Comparison of ENCODE assay signal across 1 cellular context in the genomic region with DNA sequence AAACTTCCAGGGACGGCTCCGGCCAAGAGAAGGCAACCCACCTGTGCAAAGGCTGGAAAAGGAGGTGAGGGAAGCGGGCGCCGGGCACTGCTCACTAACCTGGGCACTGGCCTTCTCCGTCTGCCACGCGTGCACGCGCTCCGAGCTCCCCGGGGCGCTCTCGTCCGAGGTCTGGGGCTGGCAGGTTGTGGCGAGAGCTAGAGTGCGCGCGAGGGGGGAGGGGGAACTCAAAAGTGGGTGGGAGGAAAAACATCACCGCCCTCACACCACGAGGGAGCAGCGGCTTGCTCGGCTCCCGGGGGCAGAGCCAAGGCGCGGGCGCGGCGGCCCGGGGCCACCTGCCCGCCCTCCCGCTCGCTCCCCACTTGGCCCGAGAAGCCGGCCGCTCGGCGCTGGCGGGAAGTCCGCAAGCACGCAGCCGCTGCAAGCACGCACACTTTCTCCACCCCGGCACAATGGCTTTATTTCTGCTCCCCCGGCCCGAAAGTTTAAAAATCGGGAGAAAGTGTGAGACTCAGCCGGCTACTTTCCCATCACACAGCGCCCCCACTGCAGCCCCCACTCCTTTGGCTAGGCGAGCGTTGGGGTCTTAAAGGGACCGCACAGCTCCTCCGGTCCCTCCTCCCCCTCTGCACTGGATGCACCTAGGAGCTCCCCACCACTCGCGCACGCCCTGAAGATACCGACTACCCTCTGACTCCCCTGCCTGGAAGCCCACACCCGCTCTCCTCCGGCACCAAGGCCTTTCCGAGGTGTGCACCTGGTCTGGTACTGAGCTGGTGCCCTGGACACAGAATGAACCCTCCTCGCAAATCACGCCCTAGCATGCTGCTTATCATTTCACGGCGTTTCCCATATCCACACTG.
A peak's percentile ranks its signal among the peaks of the same experiment; 100 is the strongest.
TF ChIP-seq lines count a peak whose summit lies in the region.

A gene with protein sequence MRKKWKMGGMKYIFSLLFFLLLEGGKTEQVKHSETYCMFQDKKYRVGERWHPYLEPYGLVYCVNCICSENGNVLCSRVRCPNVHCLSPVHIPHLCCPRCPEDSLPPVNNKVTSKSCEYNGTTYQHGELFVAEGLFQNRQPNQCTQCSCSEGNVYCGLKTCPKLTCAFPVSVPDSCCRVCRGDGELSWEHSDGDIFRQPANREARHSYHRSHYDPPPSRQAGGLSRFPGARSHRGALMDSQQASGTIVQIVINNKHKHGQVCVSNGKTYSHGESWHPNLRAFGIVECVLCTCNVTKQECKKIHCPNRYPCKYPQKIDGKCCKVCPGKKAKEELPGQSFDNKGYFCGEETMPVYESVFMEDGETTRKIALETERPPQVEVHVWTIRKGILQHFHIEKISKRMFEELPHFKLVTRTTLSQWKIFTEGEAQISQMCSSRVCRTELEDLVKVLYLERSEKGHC (minus strand): TSS at position 173 of the 866 bp plus-strand sequence. CDS start 3,636 bp downstream, outside the sequence.

TF ChIP-seq in H1, 55 proteins besides CTCF, POLR2A, EP300 and RAD21:
- TF ChIP-seq KDM4A (IDR thresholded peaks at IDR 0.05; ENCODE audit: low read depth, low read length, severe bottlenecking): no peak
- no peak for TF ChIP-seq HDAC2 (IDR thresholded peaks at IDR 0.05; ENCODE audit: borderline replicate concordance in 1 of 2, low read depth in 2 of 2, low read length in 2 of 2)
- TF ChIP-seq TCF12 (IDR thresholded peaks at IDR 0.05; ENCODE audit: low read depth, low read length): no peak
- TF ChIP-seq MAFK (IDR thresholded peaks at IDR 0.05; ENCODE audit: low read depth, low read length): no peak
- no peak for TF ChIP-seq SAP30 (IDR thresholded peaks at IDR 0.05; ENCODE audit: insufficient read depth, insufficient replicate concordance, low read length)
- TF ChIP-seq EGR1 (IDR thresholded peaks at IDR 0.05; ENCODE audit: borderline replicate concordance, low read depth, low read length): no peak
- no peak for TF ChIP-seq CHD1 (IDR thresholded peaks at IDR 0.05; ENCODE audit: low read depth, low read length)
- no peak for TF ChIP-seq EZH2 (IDR thresholded peaks at IDR 0.05; ENCODE audit: low read depth, low read length, severe bottlenecking)
- TF ChIP-seq RXRA (IDR thresholded peaks at IDR 0.05; ENCODE audit: insufficient read depth, low read depth, low read length): no peak
- TF ChIP-seq CHD2 (IDR thresholded peaks at IDR 0.05; ENCODE audit: low read length): no peak
- TF ChIP-seq RBBP5 (IDR thresholded peaks at IDR 0.05; ENCODE audit: borderline replicate concordance, low read depth, low read length): peak; percentile 68; the same call in 1 of the 2 replicates
- no peak for TF ChIP-seq SIN3A (conservative IDR thresholded peaks at IDR 0.05 in 1 of 2, IDR thresholded peaks at IDR 0.05 in 1 of 2; ENCODE audit: low read depth in 1 of 2, low read length in 2 of 2)
- TF ChIP-seq, protein P1, sequence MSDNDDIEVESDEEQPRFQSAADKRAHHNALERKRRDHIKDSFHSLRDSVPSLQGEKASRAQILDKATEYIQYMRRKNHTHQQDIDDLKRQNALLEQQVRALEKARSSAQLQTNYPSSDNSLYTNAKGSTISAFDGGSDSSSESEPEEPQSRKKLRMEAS (IDR thresholded peaks at IDR 0.05): peak; percentile 58; the same call in 1 of the 2 replicates
- TF ChIP-seq, protein P2, sequence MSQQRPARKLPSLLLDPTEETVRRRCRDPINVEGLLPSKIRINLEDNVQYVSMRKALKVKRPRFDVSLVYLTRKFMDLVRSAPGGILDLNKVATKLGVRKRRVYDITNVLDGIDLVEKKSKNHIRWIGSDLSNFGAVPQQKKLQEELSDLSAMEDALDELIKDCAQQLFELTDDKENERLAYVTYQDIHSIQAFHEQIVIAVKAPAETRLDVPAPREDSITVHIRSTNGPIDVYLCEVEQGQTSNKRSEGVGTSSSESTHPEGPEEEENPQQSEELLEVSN (IDR thresholded peaks at IDR 0.05): peak; percentile 87
- no peak for TF ChIP-seq RNF2 (IDR thresholded peaks at IDR 0.05; ENCODE audit: borderline replicate concordance, low read depth, low read length, missing control alignments, poor library complexity, severe bottlenecking)
- no peak for TF ChIP-seq POLR2AphosphoS5 (IDR thresholded peaks at IDR 0.05; ENCODE audit: low read depth, low read length)
- TF ChIP-seq NANOG (IDR thresholded peaks at IDR 0.05; ENCODE audit: insufficient read depth, low read depth, low read length, poor library complexity, severe bottlenecking): no peak
- TF ChIP-seq POU5F1 (IDR thresholded peaks at IDR 0.05; ENCODE audit: low read depth, low read length): no peak
- TF ChIP-seq BRCA1 (IDR thresholded peaks at IDR 0.05; ENCODE audit: low read depth, low read length): no peak
- no peak for TF ChIP-seq SP2 (IDR thresholded peaks at IDR 0.05; ENCODE audit: low read length)
- TF ChIP-seq SUZ12 (IDR thresholded peaks at IDR 0.05; ENCODE audit: low read length): no peak
- TF ChIP-seq, protein P3, sequence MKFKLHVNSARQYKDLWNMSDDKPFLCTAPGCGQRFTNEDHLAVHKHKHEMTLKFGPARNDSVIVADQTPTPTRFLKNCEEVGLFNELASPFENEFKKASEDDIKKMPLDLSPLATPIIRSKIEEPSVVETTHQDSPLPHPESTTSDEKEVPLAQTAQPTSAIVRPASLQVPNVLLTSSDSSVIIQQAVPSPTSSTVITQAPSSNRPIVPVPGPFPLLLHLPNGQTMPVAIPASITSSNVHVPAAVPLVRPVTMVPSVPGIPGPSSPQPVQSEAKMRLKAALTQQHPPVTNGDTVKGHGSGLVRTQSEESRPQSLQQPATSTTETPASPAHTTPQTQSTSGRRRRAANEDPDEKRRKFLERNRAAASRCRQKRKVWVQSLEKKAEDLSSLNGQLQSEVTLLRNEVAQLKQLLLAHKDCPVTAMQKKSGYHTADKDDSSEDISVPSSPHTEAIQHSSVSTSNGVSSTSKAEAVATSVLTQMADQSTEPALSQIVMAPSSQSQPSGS (IDR thresholded peaks at IDR 0.05; ENCODE audit: low read length): no peak
- TF ChIP-seq GTF2F1 (IDR thresholded peaks at IDR 0.05; ENCODE audit: borderline replicate concordance, low read depth, low read length): no peak
- 0 out of 2 replicates have a peak, but pooled peaks have one; percentile 31 for TF ChIP-seq TAF1 (IDR thresholded peaks at IDR 0.05; ENCODE audit: low read depth, low read length)
- TF ChIP-seq, protein P4, sequence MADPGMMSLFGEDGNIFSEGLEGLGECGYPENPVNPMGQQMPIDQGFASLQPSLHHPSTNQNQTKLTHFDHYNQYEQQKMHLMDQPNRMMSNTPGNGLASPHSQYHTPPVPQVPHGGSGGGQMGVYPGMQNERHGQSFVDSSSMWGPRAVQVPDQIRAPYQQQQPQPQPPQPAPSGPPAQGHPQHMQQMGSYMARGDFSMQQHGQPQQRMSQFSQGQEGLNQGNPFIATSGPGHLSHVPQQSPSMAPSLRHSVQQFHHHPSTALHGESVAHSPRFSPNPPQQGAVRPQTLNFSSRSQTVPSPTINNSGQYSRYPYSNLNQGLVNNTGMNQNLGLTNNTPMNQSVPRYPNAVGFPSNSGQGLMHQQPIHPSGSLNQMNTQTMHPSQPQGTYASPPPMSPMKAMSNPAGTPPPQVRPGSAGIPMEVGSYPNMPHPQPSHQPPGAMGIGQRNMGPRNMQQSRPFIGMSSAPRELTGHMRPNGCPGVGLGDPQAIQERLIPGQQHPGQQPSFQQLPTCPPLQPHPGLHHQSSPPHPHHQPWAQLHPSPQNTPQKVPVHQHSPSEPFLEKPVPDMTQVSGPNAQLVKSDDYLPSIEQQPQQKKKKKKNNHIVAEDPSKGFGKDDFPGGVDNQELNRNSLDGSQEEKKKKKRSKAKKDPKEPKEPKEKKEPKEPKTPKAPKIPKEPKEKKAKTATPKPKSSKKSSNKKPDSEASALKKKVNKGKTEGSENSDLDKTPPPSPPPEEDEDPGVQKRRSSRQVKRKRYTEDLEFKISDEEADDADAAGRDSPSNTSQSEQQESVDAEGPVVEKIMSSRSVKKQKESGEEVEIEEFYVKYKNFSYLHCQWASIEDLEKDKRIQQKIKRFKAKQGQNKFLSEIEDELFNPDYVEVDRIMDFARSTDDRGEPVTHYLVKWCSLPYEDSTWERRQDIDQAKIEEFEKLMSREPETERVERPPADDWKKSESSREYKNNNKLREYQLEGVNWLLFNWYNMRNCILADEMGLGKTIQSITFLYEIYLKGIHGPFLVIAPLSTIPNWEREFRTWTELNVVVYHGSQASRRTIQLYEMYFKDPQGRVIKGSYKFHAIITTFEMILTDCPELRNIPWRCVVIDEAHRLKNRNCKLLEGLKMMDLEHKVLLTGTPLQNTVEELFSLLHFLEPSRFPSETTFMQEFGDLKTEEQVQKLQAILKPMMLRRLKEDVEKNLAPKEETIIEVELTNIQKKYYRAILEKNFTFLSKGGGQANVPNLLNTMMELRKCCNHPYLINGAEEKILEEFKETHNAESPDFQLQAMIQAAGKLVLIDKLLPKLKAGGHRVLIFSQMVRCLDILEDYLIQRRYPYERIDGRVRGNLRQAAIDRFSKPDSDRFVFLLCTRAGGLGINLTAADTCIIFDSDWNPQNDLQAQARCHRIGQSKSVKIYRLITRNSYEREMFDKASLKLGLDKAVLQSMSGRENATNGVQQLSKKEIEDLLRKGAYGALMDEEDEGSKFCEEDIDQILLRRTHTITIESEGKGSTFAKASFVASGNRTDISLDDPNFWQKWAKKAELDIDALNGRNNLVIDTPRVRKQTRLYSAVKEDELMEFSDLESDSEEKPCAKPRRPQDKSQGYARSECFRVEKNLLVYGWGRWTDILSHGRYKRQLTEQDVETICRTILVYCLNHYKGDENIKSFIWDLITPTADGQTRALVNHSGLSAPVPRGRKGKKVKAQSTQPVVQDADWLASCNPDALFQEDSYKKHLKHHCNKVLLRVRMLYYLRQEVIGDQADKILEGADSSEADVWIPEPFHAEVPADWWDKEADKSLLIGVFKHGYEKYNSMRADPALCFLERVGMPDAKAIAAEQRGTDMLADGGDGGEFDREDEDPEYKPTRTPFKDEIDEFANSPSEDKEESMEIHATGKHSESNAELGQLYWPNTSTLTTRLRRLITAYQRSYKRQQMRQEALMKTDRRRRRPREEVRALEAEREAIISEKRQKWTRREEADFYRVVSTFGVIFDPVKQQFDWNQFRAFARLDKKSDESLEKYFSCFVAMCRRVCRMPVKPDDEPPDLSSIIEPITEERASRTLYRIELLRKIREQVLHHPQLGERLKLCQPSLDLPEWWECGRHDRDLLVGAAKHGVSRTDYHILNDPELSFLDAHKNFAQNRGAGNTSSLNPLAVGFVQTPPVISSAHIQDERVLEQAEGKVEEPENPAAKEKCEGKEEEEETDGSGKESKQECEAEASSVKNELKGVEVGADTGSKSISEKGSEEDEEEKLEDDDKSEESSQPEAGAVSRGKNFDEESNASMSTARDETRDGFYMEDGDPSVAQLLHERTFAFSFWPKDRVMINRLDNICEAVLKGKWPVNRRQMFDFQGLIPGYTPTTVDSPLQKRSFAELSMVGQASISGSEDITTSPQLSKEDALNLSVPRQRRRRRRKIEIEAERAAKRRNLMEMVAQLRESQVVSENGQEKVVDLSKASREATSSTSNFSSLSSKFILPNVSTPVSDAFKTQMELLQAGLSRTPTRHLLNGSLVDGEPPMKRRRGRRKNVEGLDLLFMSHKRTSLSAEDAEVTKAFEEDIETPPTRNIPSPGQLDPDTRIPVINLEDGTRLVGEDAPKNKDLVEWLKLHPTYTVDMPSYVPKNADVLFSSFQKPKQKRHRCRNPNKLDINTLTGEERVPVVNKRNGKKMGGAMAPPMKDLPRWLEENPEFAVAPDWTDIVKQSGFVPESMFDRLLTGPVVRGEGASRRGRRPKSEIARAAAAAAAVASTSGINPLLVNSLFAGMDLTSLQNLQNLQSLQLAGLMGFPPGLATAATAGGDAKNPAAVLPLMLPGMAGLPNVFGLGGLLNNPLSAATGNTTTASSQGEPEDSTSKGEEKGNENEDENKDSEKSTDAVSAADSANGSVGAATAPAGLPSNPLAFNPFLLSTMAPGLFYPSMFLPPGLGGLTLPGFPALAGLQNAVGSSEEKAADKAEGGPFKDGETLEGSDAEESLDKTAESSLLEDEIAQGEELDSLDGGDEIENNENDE (IDR thresholded peaks at IDR 0.05; ENCODE audit: insufficient replicate concordance, low read length): no peak
- no peak; the same call in 1 of the 2 replicates for TF ChIP-seq PHF8 (conservative IDR thresholded peaks at IDR 0.05; ENCODE audit: low read depth, low read length)
- no peak for TF ChIP-seq SP1 (IDR thresholded peaks at IDR 0.05; ENCODE audit: low read depth, low read length)
- TF ChIP-seq TEAD4 (IDR thresholded peaks at IDR 0.05; ENCODE audit: low read depth, low read length): no peak
- TF ChIP-seq SIRT6 (IDR thresholded peaks at IDR 0.05; ENCODE audit: low read length): no peak
- no peak for TF ChIP-seq GABPA (IDR thresholded peaks at IDR 0.05; ENCODE audit: borderline replicate concordance, insufficient read depth, low read length)
- no peak for TF ChIP-seq ZNF274 (IDR thresholded peaks at IDR 0.05; ENCODE audit: borderline replicate concordance, extremely low read depth, low read length)
- no peak for TF ChIP-seq SIX5 (IDR thresholded peaks at IDR 0.05; ENCODE audit: low read depth, low read length)
- TF ChIP-seq ASH2L (IDR thresholded peaks at IDR 0.05; ENCODE audit: low read length): peak; percentile 69
- no peak for TF ChIP-seq CBX5 (IDR thresholded peaks at IDR 0.05; ENCODE audit: low read depth, low read length)
- TF ChIP-seq HDAC6 (IDR thresholded peaks at IDR 0.05; ENCODE audit: low read depth, low read length): no peak
- no peak for TF ChIP-seq YY1 (IDR thresholded peaks at IDR 0.05; ENCODE audit: low read depth, low read length)
- no peak for TF ChIP-seq NRF1 (IDR thresholded peaks at IDR 0.05; ENCODE audit: low read depth, low read length)
- no peak for TF ChIP-seq KDM1A (IDR thresholded peaks at IDR 0.05; ENCODE audit: borderline replicate concordance, low read length)
- no peak for TF ChIP-seq SP4 (IDR thresholded peaks at IDR 0.05; ENCODE audit: low read length)
